19 cellular contexts compared by ENCODE assay signal in the genomic region with DNA sequence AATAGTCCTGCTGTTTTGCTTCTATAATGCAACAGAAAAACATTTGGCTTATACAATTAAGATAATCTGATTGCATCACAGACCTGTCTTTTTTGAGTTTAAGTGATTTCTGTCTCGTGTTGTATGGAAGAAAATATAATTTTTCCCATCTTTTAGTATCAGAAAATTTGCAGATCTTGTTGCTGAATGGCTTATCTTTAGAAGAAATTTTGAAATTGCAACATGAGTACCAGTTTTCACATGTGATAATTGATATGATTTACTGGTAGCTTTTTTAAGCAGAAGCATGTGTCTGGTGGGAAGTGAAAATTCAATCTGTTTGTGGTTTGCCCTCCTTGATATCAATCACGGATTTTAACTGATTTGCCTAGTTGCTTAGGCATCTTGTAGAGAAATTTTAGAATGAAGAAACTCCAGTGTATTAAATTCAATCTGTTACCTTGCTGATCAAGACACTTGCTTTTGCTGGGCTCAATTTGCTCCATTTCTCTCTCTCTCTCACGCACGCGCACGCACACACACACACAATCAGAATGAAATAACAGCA.
A peak's percentile ranks its signal among the peaks of the same experiment; 100 is the strongest.
DNase-seq lines count a peak whose midpoint lies in the region; ATAC-seq lines count a peak whose summit lies in the region.
"Had no signal": no experiment of that assay in that cellular context is flagged by ENCODE, and none has a peak within 500 bp of the region (broad histone marks: within the 10 kb centered on the region; RNA-seq: fewer than 3 reads in every experiment).

No MANE protein-coding gene starts in this region.

- H3K4me1 ChIP-seq in adipocyte (ENCODE audit: control insufficient read depth, insufficient read depth, low read length) (peaks cover 26% of the 10 kb centered on the region), subcutaneous abdominal adipose tissue (ENCODE audit: control insufficient read depth in 5 of 5, insufficient read depth in 5 of 5, low read length in 5 of 5) (peaks cover 0 to 28% (median 16%) of the 10 kb centered on the region in 5 donors)
- H3K4me1 ChIP-seq: BLaER1 had no signal

- no peak overlapping the region for H3K4me3 Mint-ChIP-seq in activated T-cell treated with anti-CD3 and anti-CD28 coated beads, Interleukin-2, amount 50 U/mL, for 24 hours
- H3K4me3 Mint-ChIP-seq: CD4-positive, alpha-beta memory T cell; T-helper 1 cell treated with Interleukin-12 subunit alpha and Interleukin-12 subunit beta and Interleukin-4 antibody, amounts not matched to agents 30 μg/mL and 1 μg/mL, for 36 hours had no signal

- no peaks in the 10 kb centered on the region for H3K9me3 Mint-ChIP-seq in activated T-cell treated with anti-CD3 and anti-CD28 coated beads, Interleukin-2, amount 50 U/mL, for 24 hours
- H3K9me3 Mint-ChIP-seq: T-helper 1 cell treated with Interleukin-12 subunit alpha and Interleukin-12 subunit beta and Interleukin-4 antibody, amounts not matched to agents 30 μg/mL and 1 μg/mL, for 36 hours had no signal

- DNase-seq in NCI-H2171 treated with DMSO at 0.1 percent for 48 hours (lab: John Stamatoyannopoulos, UW) (peak; percentile 36), NCI-H2171 (lab: John Stamatoyannopoulos, UW) (no peak), NOMO-1 treated with dmso at 0.1 percent for 144 hours (lab: John Stamatoyannopoulos, UW; ENCODE audit: unreplicated experiment) (peak; percentile 17), adipocyte (ENCODE audit: low read depth) (peak; percentile 7)
- no peak for DNase-seq in activated T-cell treated with anti-CD3 and anti-CD28 coated beads, Interleukin-2, amount 50 U/mL, for 24 hours
- DNase-seq in activated effector memory CD4-positive, alpha-beta T cell treated with anti-CD3 and anti-CD28 coated beads, Interleukin-2, amount 50 U/mL, for 16 hours: no peak
- DNase-seq: Calu3; CD4-positive, alpha-beta memory T cell; DMS79; GM23248; NCI-H187; NCI-H345; NCI-H524 treated with DMSO at 0.1 percent for 48 hours; SIG-M5 had no signal

- H3K36me3 ChIP-seq in adipocyte (ENCODE audit: control insufficient read depth, insufficient read depth, low read length, severe bottlenecking) (no peaks in the 10 kb centered on the region), subcutaneous abdominal adipose tissue (ENCODE audit: control insufficient read depth in 5 of 5, insufficient read depth in 5 of 5, low read length in 5 of 5) (no peaks in the 10 kb centered on the region)
- H3K36me3 ChIP-seq: BLaER1 had no signal

- ATAC-seq in HG03469 (IDR thresholded peaks at IDR 0.05; ENCODE audit: unreplicated experiment): no peak
- ATAC-seq: HCT116 had no signal

- no peaks in the 10 kb centered on the region for H3K27me3 Mint-ChIP-seq in activated T-cell treated with anti-CD3 and anti-CD28 coated beads, Interleukin-2, amount 50 U/mL, for 24 hours
- H3K27me3 Mint-ChIP-seq: CD4-positive, alpha-beta memory T cell had no signal

- H3K4me1 Mint-ChIP-seq in activated T-cell treated with anti-CD3 and anti-CD28 coated beads, Interleukin-2, amount 50 U/mL, for 24 hours (ENCODE audit: low read depth): peaks cover 5% of the 10 kb centered on the region

- H3K27ac ChIP-seq in subcutaneous abdominal adipose tissue (ENCODE audit: low read depth, low read length): peak overlapping the region; percentile 82
- H3K27ac ChIP-seq: BLaER1, GM23248 had no signal

- no peaks in the 10 kb centered on the region for H3K9me3 ChIP-seq in adipocyte (ENCODE audit: control insufficient read depth, low read length)
- H3K9me3 ChIP-seq in subcutaneous abdominal adipose tissue (ENCODE audit: control insufficient read depth in 5 of 5, low read length in 5 of 5): no peaks in the 10 kb centered on the region
- H3K9me3 ChIP-seq: BLaER1 had no signal

- no peak overlapping the region for H3K9ac ChIP-seq in adipocyte (ENCODE audit: low read length)
- H3K9ac ChIP-seq in subcutaneous abdominal adipose tissue (ENCODE audit: low read length in 5 of 5): peak overlapping the region in 1 of 5 donors; percentile 6
- H3K9ac ChIP-seq: BLaER1, GM23248 had no signal

- no peaks in the 10 kb centered on the region for H3K36me3 Mint-ChIP-seq in activated T-cell treated with anti-CD3 and anti-CD28 coated beads, Interleukin-2, amount 50 U/mL, for 24 hours (ENCODE audit: low read depth)
- H3K36me3 Mint-ChIP-seq: CD4-positive, alpha-beta memory T cell had no signal

- no peak overlapping the region for H3K27ac Mint-ChIP-seq in activated T-cell treated with anti-CD3 and anti-CD28 coated beads, Interleukin-2, amount 50 U/mL, for 24 hours
- H3K27ac Mint-ChIP-seq: CD4-positive, alpha-beta memory T cell; T-helper 1 cell treated with Interleukin-12 subunit alpha and Interleukin-12 subunit beta and Interleukin-4 antibody, amounts not matched to agents 30 μg/mL and 1 μg/mL, for 36 hours had no signal

- H3K4me3 ChIP-seq in adipocyte (ENCODE audit: low read length) (no peak overlapping the region), subcutaneous abdominal adipose tissue (ENCODE audit: low read depth in 1 of 5, low read length in 5 of 5) (no peak overlapping the region)
- H3K4me3 ChIP-seq: BLaER1, GM23248 had no signal

- H3K27me3 ChIP-seq in adipocyte (replicated peaks; ENCODE audit: control insufficient read depth, insufficient read depth, low read length): no peaks in the 10 kb centered on the region
- H3K27me3 ChIP-seq in subcutaneous abdominal adipose tissue (ENCODE audit: control insufficient read depth in 5 of 5, insufficient read depth in 4 of 5, low read length in 5 of 5): no peaks in the 10 kb centered on the region
- H3K27me3 ChIP-seq: BLaER1 had no signal

Comparison
In these comparisons a context has a peak if more than half of its experiments do, and no peak if none do; other contexts are left out.
1. DNase-seq: peak in NCI-H2171 treated with DMSO at 0.1 percent for 48 hours (single experiment), NOMO-1 treated with dmso at 0.1 percent for 144 hours (single experiment) and adipocyte (single experiment); none in NCI-H2171 (single experiment), activated T-cell treated with anti-CD3 and anti-CD28 coated beads, Interleukin-2, amount 50 U/mL, for 24 hours (single experiment) and activated effector memory CD4-positive, alpha-beta T cell treated with anti-CD3 and anti-CD28 coated beads, Interleukin-2, amount 50 U/mL, for 16 hours (single experiment).